Comparison of ENCODE assay signal across 12 cellular contexts in the genomic region with DNA sequence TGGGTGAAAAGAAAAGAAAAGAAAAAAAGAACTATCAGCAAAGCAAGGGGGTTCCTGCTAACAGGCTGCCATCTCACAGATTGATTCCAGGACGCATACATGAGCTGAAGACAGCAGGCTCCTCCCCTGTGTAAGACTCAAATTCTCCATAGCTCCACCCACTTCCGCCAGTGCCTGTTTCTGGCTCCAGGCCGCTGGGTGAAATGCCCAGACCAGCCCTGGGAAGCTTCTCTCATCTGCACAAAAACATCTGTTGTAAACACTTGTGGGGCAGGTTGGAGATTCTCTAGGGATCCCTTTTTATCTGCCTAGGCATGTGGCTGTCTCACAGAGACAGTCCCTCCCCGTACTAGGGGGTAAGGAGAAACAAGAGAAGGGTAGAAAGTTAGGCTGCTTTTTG.
DNase-seq lines count a peak whose midpoint lies in the region; ATAC-seq and TF ChIP-seq lines count a peak whose summit lies in the region.
"Had no signal": no experiment of that assay in that cellular context is flagged by ENCODE, and none has a peak within 500 bp of the region (broad histone marks: within the 10 kb centered on the region; RNA-seq: fewer than 3 reads in every experiment).

No MANE protein-coding gene starts in this region.

- no peak overlapping the region for H3K27ac Mint-ChIP-seq in WTC11

- no peaks in the 10 kb centered on the region for H3K27me3 Mint-ChIP-seq in WTC11 (ENCODE audit: low read depth)

- H3K4me3 Mint-ChIP-seq in WTC11, result no peak overlapping the region

- no peak for TF ChIP-seq CTCF in WTC11 (IDR thresholded peaks at IDR 0.05)

- DNase-seq in NCI-H146 treated with DMSO at 0.1 percent for 48 hours (lab: John Stamatoyannopoulos, UW; ENCODE audit: unreplicated experiment) (peak; percentile 41), WTC11 (ENCODE audit: low spot score) (peak; percentile 58), NK-92 (lab: John Stamatoyannopoulos, UW; ENCODE audit: unreplicated experiment) (no peak)
- no peak for DNase-seq in NK-92 treated with Interleukin-12 subunit alpha and Interleukin-12 subunit beta, amount 100 ng/mL, for 24 hours (lab: John Stamatoyannopoulos, UW)
- DNase-seq: activated gamma-delta T cell treated with Interleukin-2 at 50 U/mL for 16 hours, kidney, nucleus accumbens had no signal

- peak overlapping the region; percentile 78 for H3K27ac ChIP-seq in mesodermal cell (ENCODE audit: low read depth, low read length, severe bottlenecking)

- no peaks in the 10 kb centered on the region for H3K36me3 ChIP-seq in mesodermal cell (ENCODE audit: control insufficient read depth, insufficient read depth, low read length)
- H3K36me3 ChIP-seq: HAP-1 had no signal

- peaks cover 11% of the 10 kb centered on the region for H3K9me3 Mint-ChIP-seq in WTC11

- 0 out of 2 replicates have a peak, but pooled peaks cover 4% of the 10 kb centered on the region for H3K36me3 Mint-ChIP-seq in WTC11

- POLR2A ChIA-PET in WTC11 (lab: Charles Lee), result no interaction called here

- CTCF ChIA-PET in WTC11 (lab: Charles Lee), result no interaction called here

- H3K4me3 ChIP-seq in mesodermal cell (ENCODE audit: extremely low read depth, insufficient read depth, low read length, poor library complexity, severe bottlenecking), result no peak overlapping the region
- H3K4me3 ChIP-seq: HAP-1 had no signal

- no peaks in the 10 kb centered on the region for H3K9me3 ChIP-seq in mesodermal cell (ENCODE audit: control insufficient read depth, low read length)
- H3K9me3 ChIP-seq: HAP-1 had no signal

- ATAC-seq in GM18511 (IDR thresholded peaks at IDR 0.05; ENCODE audit: unreplicated experiment), result peak; percentile 46
- ATAC-seq in WTC11, result peak; percentile 99
- no peak for ATAC-seq in HG03442 (IDR thresholded peaks at IDR 0.05; ENCODE audit: unreplicated experiment)
- no peak for ATAC-seq in HG03439 (IDR thresholded peaks at IDR 0.05; ENCODE audit: unreplicated experiment)

- WGBS in mesodermal cell (ENCODE audit: insufficient coverage in 2 of 2), 2 experiments, result 70 to 80% methylated on average over 2 to 3 of the region's 4 CpGs

- H3K4me1 ChIP-seq in mesodermal cell (ENCODE audit: control insufficient read depth, insufficient read depth, low read length, poor library complexity, severe bottlenecking), result peaks cover 12% of the 10 kb centered on the region

- peaks cover 37% of the 10 kb centered on the region for H3K4me1 Mint-ChIP-seq in WTC11

TF ChIP-seq in WTC11, 78 proteins besides CTCF, POLR2A, EP300 and RAD21:
- no peak for TF ChIP-seq ATF1 (CRISPR knock-in tag; IDR thresholded peaks at IDR 0.05)
- no peak for TF ChIP-seq SP1 (CRISPR knock-in tag; conservative IDR thresholded peaks at IDR 0.05)
- no peak for TF ChIP-seq FOXP1 (CRISPR knock-in tag; IDR thresholded peaks at IDR 0.05; ENCODE audit: borderline replicate concordance)
- TF ChIP-seq PRDM15 (CRISPR knock-in tag; IDR thresholded peaks at IDR 0.05), result no peak
- no peak for TF ChIP-seq ZNF138 (CRISPR knock-in tag; conservative IDR thresholded peaks at IDR 0.05)
- TF ChIP-seq RELA (CRISPR knock-in tag; IDR thresholded peaks at IDR 0.05; ENCODE audit: borderline replicate concordance), result no peak
- TF ChIP-seq TCF7 (CRISPR knock-in tag; IDR thresholded peaks at IDR 0.05; ENCODE audit: low read depth), result no peak
- TF ChIP-seq EMX1 (CRISPR knock-in tag; IDR thresholded peaks at IDR 0.05), result no peak
- TF ChIP-seq ZBTB21 (CRISPR knock-in tag; IDR thresholded peaks at IDR 0.05; ENCODE audit: borderline replicate concordance), result no peak
- no peak for TF ChIP-seq MXD4 (CRISPR knock-in tag; IDR thresholded peaks at IDR 0.05; ENCODE audit: borderline replicate concordance)
- no peak for TF ChIP-seq FOXJ3 (CRISPR knock-in tag; IDR thresholded peaks at IDR 0.05; ENCODE audit: borderline replicate concordance)

Comparison
In these comparisons a context has a peak if more than half of its experiments do, and no peak if none do; other contexts are left out.
1. ATAC-seq: peak in GM18511 (single experiment) and WTC11 (single experiment); none in HG03442 (single experiment) and HG03439 (single experiment).
2. DNase-seq: peak in NCI-H146 treated with DMSO at 0.1 percent for 48 hours (single experiment) and WTC11 (single experiment); none in NK-92 treated with Interleukin-12 subunit alpha and Interleukin-12 subunit beta, amount 100 ng/mL, for 24 hours (single experiment) and NK-92 (single experiment).